In the genomic region with DNA sequence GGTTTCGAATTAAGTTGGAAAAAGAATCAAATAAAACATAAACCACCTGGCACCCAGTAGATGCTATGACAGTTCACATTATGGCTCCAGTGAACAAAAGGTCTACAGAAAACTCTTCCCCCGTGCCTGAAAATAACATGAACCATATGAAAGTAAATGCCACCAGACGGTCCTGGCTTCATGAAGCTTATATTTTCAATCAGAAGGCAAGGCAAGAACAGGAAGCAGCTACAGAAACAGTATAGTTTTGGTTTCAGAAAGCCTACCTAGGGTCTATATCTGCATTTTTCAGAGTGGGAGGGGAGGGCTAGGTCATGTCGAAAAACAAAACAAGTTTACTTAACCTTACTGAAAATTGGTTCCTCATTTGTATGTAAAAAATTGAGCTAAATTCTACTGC, we compare ENCODE assay signal across 9 cellular contexts. TPM values are rescaled to one million over a fixed set of nuclear protein-coding genes. Genes with fewer than 3 reads are reported as not detected.
A peak's percentile ranks its signal among the peaks of the same experiment; 100 is the strongest.
DNase-seq lines count a peak whose midpoint lies in the region; ATAC-seq, FAIRE-seq and TF ChIP-seq lines count a peak whose summit lies in the region.
"Had no signal": no experiment of that assay in that cellular context is flagged by ENCODE, and none has a peak within 500 bp of the region (broad histone marks: within the 10 kb centered on the region; RNA-seq: fewer than 3 reads in every experiment).

No MANE protein-coding gene starts in this region.

- H3F3A ChIP-seq in MM.1S (ENCODE audit: insufficient read depth, low read length), result peaks cover 50% of the 10 kb centered on the region

- H3K36me3 Mint-ChIP-seq in activated CD8-positive, alpha-beta memory T cell treated with anti-CD3 and anti-CD28 coated beads, Interleukin-2, amount 10 ng/mL, durations not matched to agents 7 days and 5 days, result peaks cover 30% of the 10 kb centered on the region

- ATAC-seq in activated CD8-positive, alpha-beta memory T cell treated with anti-CD3 and anti-CD28 coated beads, Interleukin-2, amount 10 ng/mL, durations not matched to agents 7 days and 5 days, result peak; percentile 52
- ATAC-seq in HG02623 (IDR thresholded peaks at IDR 0.05; ENCODE audit: unreplicated experiment) (peak; percentile 80), upper lobe of right lung (no peak)

- H3K4me1 Mint-ChIP-seq in activated CD8-positive, alpha-beta memory T cell treated with anti-CD3 and anti-CD28 coated beads, Interleukin-2, amount 10 ng/mL, durations not matched to agents 7 days and 5 days, result peaks cover 34% of the 10 kb centered on the region

- H3K9ac ChIP-seq in MM.1S (ENCODE audit: low read length), result peak overlapping the region; percentile 82

- CTCF ChIA-PET in activated CD8-positive, alpha-beta memory T cell treated with anti-CD3 and anti-CD28 coated beads, Interleukin-2, amount 10 ng/mL, durations not matched to agents 7 days and 5 days (lab: Charles Lee), result interaction anchor here (0.8 to 2.1 kb wide), 5 partner anchors 10 to 195 kb away, joined by 3 to 7 read pairs (median 3); no protein-coding TSS in a partner anchor

- no peak overlapping the region for H2AFZ ChIP-seq in MM.1S (ENCODE audit: low read length)

- 74 to 94% (median 77%) methylated on average over 4 of the region's 4 CpGs for WGBS in small intestine, 3 donors

- H3K9me3 Mint-ChIP-seq in activated CD8-positive, alpha-beta memory T cell treated with anti-CD3 and anti-CD28 coated beads, Interleukin-2, amount 10 ng/mL, durations not matched to agents 7 days and 5 days (ENCODE audit: low read depth), result peaks cover 6% of the 10 kb centered on the region

- no peaks in the 10 kb centered on the region for H3K27me3 Mint-ChIP-seq in activated CD8-positive, alpha-beta memory T cell treated with anti-CD3 and anti-CD28 coated beads, Interleukin-2, amount 10 ng/mL, durations not matched to agents 7 days and 5 days

- H3K27ac ChIP-seq in MM.1S (ENCODE audit: low read length) (peak overlapping the region; percentile 97), small intestine (ENCODE audit: low read depth in 1 of 2, low read length in 1 of 2) (peak overlapping the region; percentile 32 to 63), SJCRH30 (no peak overlapping the region), upper lobe of right lung (no peak overlapping the region)

- H3K27me3 ChIP-seq in MM.1S (replicated peaks; ENCODE audit: insufficient read depth, low read length) (no peaks in the 10 kb centered on the region), small intestine (ENCODE audit: control insufficient read depth in 2 of 2, insufficient read depth in 2 of 2, low read length in 2 of 2) (no peaks in the 10 kb centered on the region), SJCRH30 (no peaks in the 10 kb centered on the region), upper lobe of right lung (no peaks in the 10 kb centered on the region)

- no peaks in the 10 kb centered on the region for H4K20me1 ChIP-seq in MM.1S (ENCODE audit: insufficient read depth, low read length)

- no peaks in the 10 kb centered on the region for H3K9me2 ChIP-seq in MM.1S (replicated peaks; ENCODE audit: insufficient read depth, low read length)

- H3K79me2 ChIP-seq in MM.1S (ENCODE audit: low read length), result peaks cover 80% of the 10 kb centered on the region

- H3K4me2 ChIP-seq in MM.1S (ENCODE audit: low read depth, low read length), result peak overlapping the region; percentile 78

- H3K9me3 ChIP-seq in MM.1S (replicated peaks; ENCODE audit: insufficient read depth, low read length), result 0 out of 2 replicates have a peak, but pooled peaks cover 4% of the 10 kb centered on the region
- H3K9me3 ChIP-seq in small intestine (ENCODE audit: control insufficient read depth, low read depth), result no peaks in the 10 kb centered on the region
- no peaks in the 10 kb centered on the region for H3K9me3 ChIP-seq in SJCRH30 (replicated peaks)
- no peaks in the 10 kb centered on the region for H3K9me3 ChIP-seq in upper lobe of right lung

- H3K4me3 Mint-ChIP-seq in activated CD8-positive, alpha-beta memory T cell treated with anti-CD3 and anti-CD28 coated beads, Interleukin-2, amount 10 ng/mL, durations not matched to agents 7 days and 5 days, result peak overlapping the region; percentile 78

- TF ChIP-seq CTCF in MM.1S (IDR thresholded peaks at IDR 0.05; ENCODE audit: low read length) (no peak), upper lobe of right lung (IDR thresholded peaks at IDR 0.05) (no peak)

- FAIRE-seq in small intestine (lab: Jason Lieb, UNC), result no peak
- FAIRE-seq: bronchial epithelial cell had no signal

- peak overlapping the region; percentile 99 for H3K27ac Mint-ChIP-seq in activated CD8-positive, alpha-beta memory T cell treated with anti-CD3 and anti-CD28 coated beads, Interleukin-2, amount 10 ng/mL, durations not matched to agents 7 days and 5 days

- peaks cover 34% of the 10 kb centered on the region for H3K36me3 ChIP-seq in MM.1S (replicated peaks; ENCODE audit: insufficient read depth, low read length)
- H3K36me3 ChIP-seq in small intestine (ENCODE audit: control insufficient read depth in 2 of 2, insufficient read depth in 2 of 2, low read length in 2 of 2), result no peaks in the 10 kb centered on the region
- no peaks in the 10 kb centered on the region for H3K36me3 ChIP-seq in SJCRH30
- no peaks in the 10 kb centered on the region for H3K36me3 ChIP-seq in upper lobe of right lung

- DNase-seq in activated CD8-positive, alpha-beta memory T cell treated with anti-CD3 and anti-CD28 coated beads, Interleukin-2, amount 10 ng/mL, durations not matched to agents 7 days and 5 days, result no peak
- no peak for DNase-seq in activated CD8-positive, alpha-beta memory T cell treated with anti-CD3 and anti-CD28 coated beads, Interleukin-2, amount 50 U/mL, for 4 hours
- DNase-seq in MM.1S (peak; percentile 94), small intestine (no peak), SJCRH30 (no peak), hepatic stellate cell (ENCODE audit: low spot score) (no peak), upper lobe of right lung (no peak)

- H3K4me3 ChIP-seq in MM.1S (ENCODE audit: low read length) (peak overlapping the region; percentile 30), small intestine (ENCODE audit: low read depth in 1 of 2, low read length in 2 of 2) (no peak overlapping the region), SJCRH30 (no peak overlapping the region), upper lobe of right lung (no peak overlapping the region)

- H3K4me1 ChIP-seq in MM.1S (ENCODE audit: low read length), result peaks cover 36% of the 10 kb centered on the region
- H3K4me1 ChIP-seq in small intestine (ENCODE audit: control insufficient read depth in 2 of 2, insufficient read depth in 1 of 2, low read depth in 1 of 2, low read length in 1 of 2), result peaks cover 0 to 2% of the 10 kb centered on the region in 2 donors
- peaks cover 17% of the 10 kb centered on the region for H3K4me1 ChIP-seq in SJCRH30
- H3K4me1 ChIP-seq in upper lobe of right lung, result no peaks in the 10 kb centered on the region

- intact Hi-C loops in upper lobe of right lung (cut with DNase I), result no loop called here

RNA-seq across cellular contexts. Expression of gene RAB30, which starts 9.8 kb away (rescaled TPM):
- total RNA-seq in activated CD8-positive, alpha-beta memory T cell treated with anti-CD3 and anti-CD28 coated beads, Interleukin-2, amount 10 ng/mL, durations not matched to agents 7 days and 5 days, result 1 to 10 TPM; 7.0 to 7.7 TPM
- 10 to 100 TPM in 2 of 3 donors, 1 to 10 TPM in 1; 3.2 to 15.9 (median 13.0) TPM for polyA plus RNA-seq in small intestine
- total RNA-seq in SJCRH30 (2014; rRNA removed; shearing (Covaris generic)), result 8.0 and 8.2 TPM in 2 replicates
- 12.5 TPM for total RNA-seq in upper lobe of right lung

Comparison
In these comparisons a context has a peak if more than half of its experiments do, and no peak if none do; other contexts are left out.
1. H3K27ac ChIP-seq: peak in MM.1S (single experiment) and small intestine (2 of 2); none in SJCRH30 (single experiment) and upper lobe of right lung (single experiment).